32 cellular contexts compared by ENCODE assay signal in the genomic region with DNA sequence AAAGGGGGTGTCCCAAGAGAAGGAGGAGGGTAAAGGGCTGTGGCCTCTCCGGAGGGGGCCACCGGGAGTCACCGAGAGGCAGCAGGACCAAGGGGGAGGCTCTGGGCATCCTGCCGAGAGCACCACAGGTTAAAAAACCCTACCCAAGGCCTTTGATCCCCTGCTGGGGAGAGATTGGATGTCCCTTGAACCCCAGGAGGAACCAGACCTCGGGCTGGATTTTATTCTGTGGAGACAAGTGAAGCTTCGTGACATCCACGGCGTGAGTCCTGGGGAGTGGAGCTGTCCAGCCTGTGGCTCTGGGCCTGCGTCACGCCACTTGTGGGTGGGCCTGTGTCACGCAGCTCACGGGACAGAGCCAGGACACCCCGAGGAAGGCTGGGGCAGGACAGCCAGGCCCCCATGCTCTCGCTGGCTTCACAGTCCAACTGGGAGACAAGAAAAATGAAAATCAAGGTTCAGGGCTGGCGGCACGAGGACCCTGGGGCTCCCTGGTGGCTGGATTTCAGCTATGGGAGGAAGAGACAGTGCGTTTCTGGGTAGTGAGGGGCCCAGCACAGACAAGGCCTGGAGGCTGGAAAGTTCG.
DNase-seq lines count a peak whose midpoint lies in the region; ATAC-seq and TF ChIP-seq lines count a peak whose summit lies in the region.
"Had no signal": no experiment of that assay in that cellular context is flagged by ENCODE, and none has a peak within 500 bp of the region (broad histone marks: within the 10 kb centered on the region; RNA-seq: fewer than 3 reads in every experiment).

No MANE protein-coding gene starts in this region.

- ATAC-seq in activated CD8-positive, alpha-beta T cell treated with anti-CD3 and anti-CD28 coated beads, Interleukin-2, amount 10 ng/mL, durations not matched to agents 7 days and 5 days: no peak
- no peak for ATAC-seq in GM19328 (IDR thresholded peaks at IDR 0.05; ENCODE audit: unreplicated experiment)
- ATAC-seq: mucosa of descending colon, natural killer cell, T-helper 17 cell had no signal

- H3K27ac Mint-ChIP-seq in endodermal cell: no peak overlapping the region
- no peak overlapping the region for H3K27ac Mint-ChIP-seq in activated CD8-positive, alpha-beta T cell treated with anti-CD3 and anti-CD28 coated beads, Interleukin-2, amount 10 ng/mL, durations not matched to agents 7 days and 5 days
- H3K27ac Mint-ChIP-seq: activated naive CD8-positive, alpha-beta T cell treated with anti-CD3 and anti-CD28 coated beads for 36 hours; natural killer cell; stimulated activated naive CD8-positive, alpha-beta T cell treated with anti-CD3 and anti-CD28 coated beads, Interleukin-15, Interleukin-2, amounts not matched to agents 100 ng/mL and 50 ng/mL, for 24 hours; T-helper 17 cell had no signal

- POLR2A ChIA-PET in activated CD8-positive, alpha-beta T cell treated with anti-CD3 and anti-CD28 coated beads, Interleukin-2, amount 10 ng/mL, durations not matched to agents 7 days and 5 days (lab: Charles Lee): no interaction called here

- no peaks in the 10 kb centered on the region for H3K9me3 Mint-ChIP-seq in endodermal cell
- no peaks in the 10 kb centered on the region for H3K9me3 Mint-ChIP-seq in activated CD8-positive, alpha-beta T cell treated with anti-CD3 and anti-CD28 coated beads, Interleukin-2, amount 10 ng/mL, durations not matched to agents 7 days and 5 days (ENCODE audit: insufficient read depth)
- H3K9me3 Mint-ChIP-seq: activated naive CD8-positive, alpha-beta T cell treated with anti-CD3 and anti-CD28 coated beads for 36 hours; natural killer cell; stimulated activated naive CD8-positive, alpha-beta T cell treated with anti-CD3 and anti-CD28 coated beads, Interleukin-15, Interleukin-2, amounts not matched to agents 100 ng/mL and 50 ng/mL, for 24 hours had no signal

- no peaks in the 10 kb centered on the region for H3K36me3 ChIP-seq in H7 (replicated peaks; ENCODE audit: control insufficient read depth, insufficient read depth, low read length)
- H3K36me3 ChIP-seq in endodermal cell (ENCODE audit: control insufficient read depth, insufficient read depth, low read length): no peaks in the 10 kb centered on the region
- H3K36me3 ChIP-seq in osteoblast (ENCODE audit: insufficient read depth, low read length): no peaks in the 10 kb centered on the region
- H3K36me3 ChIP-seq: cardiac muscle cell, MG63, thoracic aorta, vagina had no signal

- DNase-seq in activated effector memory CD4-positive, alpha-beta T cell treated with anti-CD3 and anti-CD28 coated beads, Interleukin-2, amount 50 U/mL, for 16 hours: peak; percentile 46
- no peak for DNase-seq in activated effector memory CD4-positive, alpha-beta T cell treated with Interleukin-2 at 50 U/mL for 16 hours
- peak; percentile 32 for DNase-seq in H7
- peak; percentile 54 for DNase-seq in endodermal cell
- peak; percentile 60 for DNase-seq in osteoblast (ENCODE audit: insufficient read length, low spot score, missing footprints)
- no peak for DNase-seq in activated CD8-positive, alpha-beta T cell treated with anti-CD3 and anti-CD28 coated beads, Interleukin-2, amount 10 ng/mL, durations not matched to agents 7 days and 5 days
- no peak for DNase-seq in HPDE6-E6E7 (ENCODE audit: extremely low spot score)
- DNase-seq: activated CD4-positive, alpha-beta T cell treated with anti-CD3 and anti-CD28 coated beads, Interleukin-2, amount 50 U/mL, for 4 hours; activated naive CD8-positive, alpha-beta T cell treated with anti-CD3 and anti-CD28 coated beads for 36 hours; cortex of kidney; effector memory CD4-positive, alpha-beta T cell; GF-D8; GOT3; MG63; natural killer cell; NCI-H1105 treated with DMSO at 0.1 percent for 48 hours; NCI-H187 treated with DMSO at 0.1 percent for 48 hours; NCI-H2171; NCI-H510A; RPMI8226; SK-N-SH; stimulated activated CD8-positive, alpha-beta memory T cell treated with anti-CD3 and anti-CD28 coated beads, Interleukin-4, amount 100 ng/mL, for 48 hours; T-helper 17 cell had no signal

- peaks cover 42% of the 10 kb centered on the region for H3K27me3 Mint-ChIP-seq in endodermal cell (ENCODE audit: insufficient read depth)
- peaks cover 25% of the 10 kb centered on the region for H3K27me3 Mint-ChIP-seq in activated CD8-positive, alpha-beta T cell treated with anti-CD3 and anti-CD28 coated beads, Interleukin-2, amount 10 ng/mL, durations not matched to agents 7 days and 5 days (ENCODE audit: low read depth)

- no peaks in the 10 kb centered on the region for H3K4me1 ChIP-seq in endodermal cell (ENCODE audit: control insufficient read depth, insufficient read depth, low read length)
- peaks cover 6% of the 10 kb centered on the region for H3K4me1 ChIP-seq in osteoblast (ENCODE audit: insufficient read depth, low read length)

- no peak overlapping the region for H3K4me3 Mint-ChIP-seq in endodermal cell
- H3K4me3 Mint-ChIP-seq in activated CD8-positive, alpha-beta T cell treated with anti-CD3 and anti-CD28 coated beads, Interleukin-2, amount 10 ng/mL, durations not matched to agents 7 days and 5 days: no peak overlapping the region
- H3K4me3 Mint-ChIP-seq: activated naive CD8-positive, alpha-beta T cell treated with anti-CD3 and anti-CD28 coated beads for 36 hours; natural killer cell; stimulated activated naive CD8-positive, alpha-beta T cell treated with anti-CD3 and anti-CD28 coated beads, Interleukin-15, Interleukin-2, amounts not matched to agents 100 ng/mL and 50 ng/mL, for 24 hours; T-helper 17 cell had no signal

- no peaks in the 10 kb centered on the region for H4K20me1 ChIP-seq in osteoblast (ENCODE audit: insufficient read depth, low read length)

- H3K9me3 ChIP-seq in endodermal cell (ENCODE audit: control insufficient read depth, low read length) (no peaks in the 10 kb centered on the region), osteoblast (ENCODE audit: low read depth, low read length) (no peaks in the 10 kb centered on the region)
- H3K9me3 ChIP-seq: Caco-2, MG63, mucosa of descending colon, SK-N-SH, thoracic aorta, vagina had no signal

- H3K27me3 ChIP-seq in H7 (ENCODE audit: control insufficient read depth, insufficient read depth, low read length) (peaks cover 9% of the 10 kb centered on the region), endodermal cell (ENCODE audit: control insufficient read depth, insufficient read depth, low read length, poor library complexity, severe bottlenecking) (peaks cover 25% of the 10 kb centered on the region), osteoblast (ENCODE audit: insufficient read depth, low read length) (peaks cover 25% of the 10 kb centered on the region)
- H3K27me3 ChIP-seq: MG63, vagina had no signal

- WGBS in endodermal cell (ENCODE audit: insufficient coverage in 1 of 2, insufficient read length in 1 of 2), 2 experiments: 81 to 87% methylated on average over 11 to 18 of the region's 18 CpGs

- no peak overlapping the region for H3K4me2 ChIP-seq in osteoblast (ENCODE audit: insufficient read depth, low read length)
- H3K4me2 ChIP-seq: KMS-11, SK-N-SH had no signal

- CTCF ChIA-PET in activated CD8-positive, alpha-beta T cell treated with anti-CD3 and anti-CD28 coated beads, Interleukin-2, amount 10 ng/mL, durations not matched to agents 7 days and 5 days (lab: Charles Lee): interaction anchor here (1.0 kb wide), 1 partner anchor 8 kb away, joined by 3 read pairs; no protein-coding TSS in a partner anchor

- no peak overlapping the region for H3K27ac ChIP-seq in endodermal cell (ENCODE audit: low read depth, low read length)
- H3K27ac ChIP-seq in osteoblast (ENCODE audit: low read depth, low read length): no peak overlapping the region
- H3K27ac ChIP-seq: C4-2B, cardiac muscle cell, KMS-11, vagina had no signal

- no peaks in the 10 kb centered on the region for H3K4me1 Mint-ChIP-seq in endodermal cell
- H3K4me1 Mint-ChIP-seq in activated CD8-positive, alpha-beta T cell treated with anti-CD3 and anti-CD28 coated beads, Interleukin-2, amount 10 ng/mL, durations not matched to agents 7 days and 5 days (ENCODE audit: low read depth): peaks cover 5% of the 10 kb centered on the region

- H2AFZ ChIP-seq in osteoblast (ENCODE audit: low read length): no peak overlapping the region

- no peaks in the 10 kb centered on the region for H3K79me2 ChIP-seq in osteoblast (ENCODE audit: insufficient read depth, low read length)

- no peaks in the 10 kb centered on the region for H3K36me3 Mint-ChIP-seq in endodermal cell (ENCODE audit: low read depth)
- H3K36me3 Mint-ChIP-seq in activated CD8-positive, alpha-beta T cell treated with anti-CD3 and anti-CD28 coated beads, Interleukin-2, amount 10 ng/mL, durations not matched to agents 7 days and 5 days (ENCODE audit: low read depth): no peaks in the 10 kb centered on the region
- H3K36me3 Mint-ChIP-seq: activated naive CD8-positive, alpha-beta T cell treated with anti-CD3 and anti-CD28 coated beads for 36 hours; natural killer cell had no signal

- H3K4me3 ChIP-seq in H7 (ENCODE audit: insufficient read depth, low read depth, low read length) (no peak overlapping the region), endodermal cell (ENCODE audit: low read length) (no peak overlapping the region), osteoblast (ENCODE audit: insufficient read depth, low read length) (no peak overlapping the region)
- H3K4me3 ChIP-seq: cardiac muscle cell, MG63, mucosa of descending colon, thoracic aorta, vagina had no signal

- TF ChIP-seq CTCF in endodermal cell (conservative IDR thresholded peaks at IDR 0.05) (no peak), osteoblast (IDR thresholded peaks at IDR 0.05; ENCODE audit: extremely low read depth, low read depth, low read length) (no peak)

- H3K9ac ChIP-seq in endodermal cell (ENCODE audit: extremely low read depth, low read length, poor library complexity, severe bottlenecking): no peak overlapping the region
- H3K9ac ChIP-seq: KMS-11, SK-N-SH had no signal

Comparison
In these comparisons a context has a peak if more than half of its experiments do, and no peak if none do; other contexts are left out.
1. DNase-seq: peak in activated effector memory CD4-positive, alpha-beta T cell treated with anti-CD3 and anti-CD28 coated beads, Interleukin-2, amount 50 U/mL, for 16 hours (single experiment), H7 (single experiment), endodermal cell (single experiment) and osteoblast (single experiment); none in activated effector memory CD4-positive, alpha-beta T cell treated with Interleukin-2 at 50 U/mL for 16 hours (single experiment), activated CD8-positive, alpha-beta T cell treated with anti-CD3 and anti-CD28 coated beads, Interleukin-2, amount 10 ng/mL, durations not matched to agents 7 days and 5 days (single experiment) and HPDE6-E6E7 (single experiment).